ENCODE assay signal across 8 cellular contexts in genomic region chr6:138287144-138287955, GRCh38.
DNase-seq lines count a peak whose midpoint lies in the region; ATAC-seq and TF ChIP-seq lines count a peak whose summit lies in the region.

No MANE protein-coding gene starts in this region.

- no peaks in the 10 kb centered on the region for H3K9me2 ChIP-seq in GM23248 (ENCODE audit: insufficient read depth)

- in situ Hi-C loops in GM23248 (cut with MboI) = no loop called here

- H3K4me3 ChIP-seq in GM23248 (no peak overlapping the region), tibial artery (no peak overlapping the region)

- no peak overlapping the region for H3K27ac Mint-ChIP-seq in activated CD8-positive, alpha-beta T cell treated with anti-CD3 and anti-CD28 coated beads for 36 hours
- H3K27ac Mint-ChIP-seq in progenitor cell of endocrine pancreas = no peak overlapping the region

- H3K27me3 ChIP-seq in GM23248 (replicated peaks; ENCODE audit: insufficient read depth) = no peaks in the 10 kb centered on the region
- H3K27me3 ChIP-seq in tibial artery = no peaks in the 10 kb centered on the region

- H3K36me3 ChIP-seq in GM23248 (ENCODE audit: low read depth) (no peaks in the 10 kb centered on the region), tibial artery (no peaks in the 10 kb centered on the region)

- no peak overlapping the region for H3K4me2 ChIP-seq in GM23248 (ENCODE audit: unreplicated experiment)

- peak overlapping the region; percentile 69; the same call in 1 of the 2 replicates for H3K27ac ChIP-seq in GM23248
- no peak overlapping the region for H3K27ac ChIP-seq in tibial artery

- H3K27me3 Mint-ChIP-seq in activated CD8-positive, alpha-beta T cell treated with anti-CD3 and anti-CD28 coated beads for 36 hours = peaks cover 2% of the 10 kb centered on the region
- no peaks in the 10 kb centered on the region for H3K27me3 Mint-ChIP-seq in progenitor cell of endocrine pancreas

- CTCF ChIA-PET in activated CD8-positive, alpha-beta T cell treated with anti-CD3 and anti-CD28 coated beads for 36 hours (lab: Charles Lee) = interaction anchor here (0.6 to 5.5 kb wide), 19 partner anchors 8 to 284 kb away, joined by 3 to 63 read pairs (median 3); no protein-coding TSS in a partner anchor

- WGBS in GM23248 (ENCODE audit: low coverage in 1 of 2, low lambda C conversion rate in 2 of 2, missing lambda C conversion rate in 2 of 2), 2 experiments = 77 to 85% methylated on average over 11 of the region's 11 CpGs

- H4K20me1 ChIP-seq in GM23248 (ENCODE audit: insufficient read depth) = no peaks in the 10 kb centered on the region

- H3K4me1 ChIP-seq in GM23248 (ENCODE audit: insufficient read depth) (peaks cover 21% of the 10 kb centered on the region), tibial artery (no peaks in the 10 kb centered on the region)

- no peaks in the 10 kb centered on the region for H3K36me3 Mint-ChIP-seq in activated CD8-positive, alpha-beta T cell treated with anti-CD3 and anti-CD28 coated beads for 36 hours (ENCODE audit: low read depth)
- peaks cover 23% of the 10 kb centered on the region for H3K36me3 Mint-ChIP-seq in progenitor cell of endocrine pancreas (ENCODE audit: insufficient read depth)

- H3K9me3 ChIP-seq in GM23248 (ENCODE audit: low read depth) = no peaks in the 10 kb centered on the region
- no peaks in the 10 kb centered on the region for H3K9me3 ChIP-seq in tibial artery

- ATAC-seq in activated CD8-positive, alpha-beta T cell treated with anti-CD3 and anti-CD28 coated beads for 36 hours = peak; percentile 65

- no peaks in the 10 kb centered on the region for H3K79me2 ChIP-seq in GM23248 (ENCODE audit: insufficient read depth)

- H2AFZ ChIP-seq in GM23248 = 0 out of 2 replicates have a peak overlapping the region, but pooled peaks have one; percentile 2

- H3K9me3 Mint-ChIP-seq in activated CD8-positive, alpha-beta T cell treated with anti-CD3 and anti-CD28 coated beads for 36 hours = no peaks in the 10 kb centered on the region
- no peaks in the 10 kb centered on the region for H3K9me3 Mint-ChIP-seq in progenitor cell of endocrine pancreas (ENCODE audit: low read depth)

- no peak overlapping the region for H3K9ac ChIP-seq in GM23248

- intact Hi-C loops in activated CD8-positive, alpha-beta T cell treated with anti-CD3 and anti-CD28 coated beads for 36 hours (cut with micrococcal nuclease) = loop anchor here (5.0 kb wide), 1 partner anchor 170 kb away; no protein-coding TSS in a partner anchor
- intact Hi-C loops in tibial artery (cut with DNase I; ENCODE audit: low total_unique reads) = no loop called here

- H3K4me1 Mint-ChIP-seq in activated CD8-positive, alpha-beta T cell treated with anti-CD3 and anti-CD28 coated beads for 36 hours (ENCODE audit: low read depth) = peaks cover 5% of the 10 kb centered on the region
- H3K4me1 Mint-ChIP-seq in progenitor cell of endocrine pancreas (ENCODE audit: low read depth) = peaks cover 2% of the 10 kb centered on the region

- TF ChIP-seq CTCF in activated CD8-positive, alpha-beta T cell treated with anti-CD3 and anti-CD28 coated beads for 36 hours (IDR thresholded peaks at IDR 0.05) = peak; percentile 69
- peak; percentile 72 for TF ChIP-seq CTCF in progenitor cell of endocrine pancreas (IDR thresholded peaks at IDR 0.05; ENCODE audit: unreplicated experiment)
- peak in 1 of 2 experiments; percentile 15 for TF ChIP-seq CTCF in tibial artery (IDR thresholded peaks at IDR 0.05)

- TF ChIP-seq POLR2A in erythroblast (IDR thresholded peaks at IDR 0.05; ENCODE audit: low read length) = no peak

- peaks cover 12% of the 10 kb centered on the region for H3F3A ChIP-seq in GM23248 (ENCODE audit: insufficient read depth)

- POLR2A ChIA-PET in activated CD8-positive, alpha-beta T cell treated with anti-CD3 and anti-CD28 coated beads for 36 hours (lab: Charles Lee) = no interaction called here

- DNase-seq in DMS153 (lab: John Stamatoyannopoulos, UW) = peak; percentile 35
- peak; percentile 52 for DNase-seq in GM23248
- DNase-seq in NCI-H2029 (lab: John Stamatoyannopoulos, UW) = peak; percentile 47
- peak; percentile 71 for DNase-seq in activated CD8-positive, alpha-beta T cell treated with anti-CD3 and anti-CD28 coated beads for 36 hours
- peak; percentile 13 to 38 for DNase-seq in erythroblast (lab: John Stamatoyannopoulos, UW)
- peak; percentile 37 for DNase-seq in progenitor cell of endocrine pancreas (ENCODE audit: low spot score, unreplicated experiment)
- no peak for DNase-seq in tibial artery
- no peak for DNase-seq in GM19240 (ENCODE audit: insufficient read length, low spot score)

- H3K4me3 Mint-ChIP-seq in activated CD8-positive, alpha-beta T cell treated with anti-CD3 and anti-CD28 coated beads for 36 hours = no peak overlapping the region
- H3K4me3 Mint-ChIP-seq in progenitor cell of endocrine pancreas (ENCODE audit: low read depth) = no peak overlapping the region

Comparison
In these comparisons a context has a peak if more than half of its experiments do, and no peak if none do; other contexts are left out.
1. DNase-seq: peak in DMS153 (single experiment), GM23248 (single experiment), NCI-H2029 (single experiment), activated CD8-positive, alpha-beta T cell treated with anti-CD3 and anti-CD28 coated beads for 36 hours (single experiment), erythroblast (2 of 2) and progenitor cell of endocrine pancreas (single experiment); none in tibial artery (0 of 2) and GM19240 (single experiment).